In genomic region chr16:85872666-85873561, GRCh38 we compare ENCODE assay signal across 1 cellular context.
TF ChIP-seq lines count a peak whose summit lies in the region.

No MANE protein-coding gene starts in this region.

TF ChIP-seq in WTC11, 78 proteins besides CTCF, POLR2A, EP300 and RAD21 (continued from another document):
- TF ChIP-seq ATF2 (CRISPR knock-in tag; IDR thresholded peaks at IDR 0.05; ENCODE audit: borderline replicate concordance, low read depth) (no peak), JAZF1 (CRISPR knock-in tag; IDR thresholded peaks at IDR 0.05) (no peak), CBFB (CRISPR knock-in tag; IDR thresholded peaks at IDR 0.05; ENCODE audit: low read depth) (no peak), NFE2L1 (CRISPR knock-in tag; IDR thresholded peaks at IDR 0.05) (no peak)
TF ChIP-seq in WTC11: peak in this region for 0.
